Comparison of ENCODE assay signal across 1 cellular context in genomic region chr2:7031424-7032245, GRCh38.
TF ChIP-seq lines count a peak whose summit lies in the region.

No MANE protein-coding gene starts in this region.

TF ChIP-seq in HepG2, 621 proteins besides CTCF, POLR2A, EP300 and RAD21 (continued from another document and continues in another):
- TF ChIP-seq, protein P1, sequence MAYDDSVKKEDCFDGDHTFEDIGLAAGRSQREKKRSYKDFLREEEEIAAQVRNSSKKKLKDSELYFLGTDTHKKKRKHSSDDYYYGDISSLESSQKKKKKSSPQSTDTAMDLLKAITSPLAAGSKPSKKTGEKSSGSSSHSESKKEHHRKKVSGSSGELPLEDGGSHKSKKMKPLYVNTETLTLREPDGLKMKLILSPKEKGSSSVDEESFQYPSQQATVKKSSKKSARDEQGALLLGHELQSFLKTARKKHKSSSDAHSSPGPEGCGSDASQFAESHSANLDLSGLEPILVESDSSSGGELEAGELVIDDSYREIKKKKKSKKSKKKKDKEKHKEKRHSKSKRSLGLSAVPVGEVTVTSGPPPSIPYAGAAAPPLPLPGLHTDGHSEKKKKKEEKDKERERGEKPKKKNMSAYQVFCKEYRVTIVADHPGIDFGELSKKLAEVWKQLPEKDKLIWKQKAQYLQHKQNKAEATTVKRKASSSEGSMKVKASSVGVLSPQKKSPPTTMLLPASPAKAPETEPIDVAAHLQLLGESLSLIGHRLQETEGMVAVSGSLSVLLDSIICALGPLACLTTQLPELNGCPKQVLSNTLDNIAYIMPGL (CRISPR knock-in tag; IDR thresholded peaks at IDR 0.05; ENCODE audit: borderline replicate concordance in 1 of 2, low read depth in 1 of 2) = peak in 1 of 2 experiments; percentile 69; a peak in 1 of 4 replicates
- peak; percentile 25; the same call in 1 of the 2 replicates for TF ChIP-seq EEA1 (CRISPR knock-in tag; IDR thresholded peaks at IDR 0.05; ENCODE audit: borderline replicate concordance)
- TF ChIP-seq, protein P2, sequence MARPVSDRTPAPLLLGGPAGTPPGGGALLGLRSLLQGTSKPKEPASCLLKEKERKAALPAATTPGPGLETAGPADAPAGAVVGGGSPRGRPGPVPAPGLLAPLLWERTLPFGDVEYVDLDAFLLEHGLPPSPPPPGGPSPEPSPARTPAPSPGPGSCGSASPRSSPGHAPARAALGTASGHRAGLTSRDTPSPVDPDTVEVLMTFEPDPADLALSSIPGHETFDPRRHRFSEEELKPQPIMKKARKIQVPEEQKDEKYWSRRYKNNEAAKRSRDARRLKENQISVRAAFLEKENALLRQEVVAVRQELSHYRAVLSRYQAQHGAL (CRISPR knock-in tag; IDR thresholded peaks at IDR 0.05; ENCODE audit: not compliant biosample characterization) = peak; percentile 57
- TF ChIP-seq ZUFSP (CRISPR knock-in tag; IDR thresholded peaks at IDR 0.05; ENCODE audit: borderline replicate concordance) = no peak
- TF ChIP-seq SOX6 (IDR thresholded peaks at IDR 0.05) = no peak
- TF ChIP-seq SOX6 (CRISPR knock-in tag; IDR thresholded peaks at IDR 0.05) = peak; percentile 93
- TF ChIP-seq TIGD3 (CRISPR knock-in tag; IDR thresholded peaks at IDR 0.05; ENCODE audit: borderline replicate concordance) = no peak
- TF ChIP-seq AHR (CRISPR knock-in tag; IDR thresholded peaks at IDR 0.05) = no peak
- no peak for TF ChIP-seq ARID2 (CRISPR knock-in tag; IDR thresholded peaks at IDR 0.05; ENCODE audit: borderline replicate concordance)
- peak; percentile 86; the same call in 1 of the 2 replicates for TF ChIP-seq DPF2 (CRISPR knock-in tag; IDR thresholded peaks at IDR 0.05; ENCODE audit: borderline replicate concordance, low read depth)
- TF ChIP-seq TGIF2 (CRISPR knock-in tag; IDR thresholded peaks at IDR 0.05) = peak; percentile 100
- no peak for TF ChIP-seq ZNF564 (CRISPR knock-in tag; IDR thresholded peaks at IDR 0.05)
- TF ChIP-seq, protein P3, sequence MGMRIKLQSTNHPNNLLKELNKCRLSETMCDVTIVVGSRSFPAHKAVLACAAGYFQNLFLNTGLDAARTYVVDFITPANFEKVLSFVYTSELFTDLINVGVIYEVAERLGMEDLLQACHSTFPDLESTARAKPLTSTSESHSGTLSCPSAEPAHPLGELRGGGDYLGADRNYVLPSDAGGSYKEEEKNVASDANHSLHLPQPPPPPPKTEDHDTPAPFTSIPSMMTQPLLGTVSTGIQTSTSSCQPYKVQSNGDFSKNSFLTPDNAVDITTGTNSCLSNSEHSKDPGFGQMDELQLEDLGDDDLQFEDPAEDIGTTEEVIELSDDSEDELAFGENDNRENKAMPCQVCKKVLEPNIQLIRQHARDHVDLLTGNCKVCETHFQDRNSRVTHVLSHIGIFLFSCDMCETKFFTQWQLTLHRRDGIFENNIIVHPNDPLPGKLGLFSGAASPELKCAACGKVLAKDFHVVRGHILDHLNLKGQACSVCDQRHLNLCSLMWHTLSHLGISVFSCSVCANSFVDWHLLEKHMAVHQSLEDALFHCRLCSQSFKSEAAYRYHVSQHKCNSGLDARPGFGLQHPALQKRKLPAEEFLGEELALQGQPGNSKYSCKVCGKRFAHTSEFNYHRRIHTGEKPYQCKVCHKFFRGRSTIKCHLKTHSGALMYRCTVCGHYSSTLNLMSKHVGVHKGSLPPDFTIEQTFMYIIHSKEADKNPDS (CRISPR knock-in tag; IDR thresholded peaks at IDR 0.05) = no peak
- TF ChIP-seq, protein P4, sequence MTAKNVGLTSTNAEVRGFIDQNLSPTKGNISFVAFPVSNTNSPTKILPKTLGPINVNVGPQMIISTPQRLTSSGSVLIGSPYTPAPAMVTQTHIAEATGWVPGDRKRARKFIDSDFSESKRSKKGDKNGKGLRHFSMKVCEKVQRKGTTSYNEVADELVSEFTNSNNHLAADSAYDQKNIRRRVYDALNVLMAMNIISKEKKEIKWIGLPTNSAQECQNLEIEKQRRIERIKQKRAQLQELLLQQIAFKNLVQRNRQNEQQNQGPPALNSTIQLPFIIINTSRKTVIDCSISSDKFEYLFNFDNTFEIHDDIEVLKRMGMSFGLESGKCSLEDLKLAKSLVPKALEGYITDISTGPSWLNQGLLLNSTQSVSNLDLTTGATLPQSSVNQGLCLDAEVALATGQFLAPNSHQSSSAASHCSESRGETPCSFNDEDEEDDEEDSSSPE (CRISPR knock-in tag; IDR thresholded peaks at IDR 0.05) = 0 out of 2 replicates have a peak, but pooled peaks have one; percentile 45
- TF ChIP-seq ZNF530 (CRISPR knock-in tag; IDR thresholded peaks at IDR 0.05; ENCODE audit: low read depth) = no peak
- TF ChIP-seq KLF15 (CRISPR knock-in tag; IDR thresholded peaks at IDR 0.05; ENCODE audit: borderline replicate concordance) = no peak
- TF ChIP-seq ZBTB1 (CRISPR knock-in tag; IDR thresholded peaks at IDR 0.05; ENCODE audit: borderline replicate concordance) = no peak
- TF ChIP-seq NFATC3 (CRISPR knock-in tag; IDR thresholded peaks at IDR 0.05) = no peak
- TF ChIP-seq ZNF205 (CRISPR knock-in tag; IDR thresholded peaks at IDR 0.05) = peak; percentile 86; the same call in 1 of the 2 replicates
- peak; percentile 96 for TF ChIP-seq ZMYM4 (CRISPR knock-in tag; IDR thresholded peaks at IDR 0.05)
- no peak for TF ChIP-seq STAT6 (CRISPR knock-in tag; IDR thresholded peaks at IDR 0.05; ENCODE audit: borderline replicate concordance)
- TF ChIP-seq ZNF850 (CRISPR knock-in tag; conservative IDR thresholded peaks at IDR 0.05) = no peak
- peak; percentile 59; the same call in 1 of the 2 replicates for TF ChIP-seq ZBTB7B (CRISPR knock-in tag; IDR thresholded peaks at IDR 0.05)
- no peak for TF ChIP-seq MBD4 (IDR thresholded peaks at IDR 0.05; ENCODE audit: borderline replicate concordance, low read length)
- peak; percentile 78 for TF ChIP-seq TBL1XR1 (IDR thresholded peaks at IDR 0.05; ENCODE audit: borderline replicate concordance, low read length, partially characterized antibody)
- TF ChIP-seq, protein P5, sequence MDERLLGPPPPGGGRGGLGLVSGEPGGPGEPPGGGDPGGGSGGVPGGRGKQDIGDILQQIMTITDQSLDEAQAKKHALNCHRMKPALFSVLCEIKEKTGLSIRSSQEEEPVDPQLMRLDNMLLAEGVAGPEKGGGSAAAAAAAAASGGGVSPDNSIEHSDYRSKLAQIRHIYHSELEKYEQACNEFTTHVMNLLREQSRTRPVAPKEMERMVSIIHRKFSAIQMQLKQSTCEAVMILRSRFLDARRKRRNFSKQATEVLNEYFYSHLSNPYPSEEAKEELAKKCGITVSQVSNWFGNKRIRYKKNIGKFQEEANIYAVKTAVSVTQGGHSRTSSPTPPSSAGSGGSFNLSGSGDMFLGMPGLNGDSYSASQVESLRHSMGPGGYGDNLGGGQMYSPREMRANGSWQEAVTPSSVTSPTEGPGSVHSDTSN (CRISPR knock-in tag; IDR thresholded peaks at IDR 0.05) = peak; percentile 50; the same call in 1 of the 2 replicates
- TF ChIP-seq CBFB (CRISPR knock-in tag; IDR thresholded peaks at IDR 0.05) = peak; percentile 96
- TF ChIP-seq, protein P6, sequence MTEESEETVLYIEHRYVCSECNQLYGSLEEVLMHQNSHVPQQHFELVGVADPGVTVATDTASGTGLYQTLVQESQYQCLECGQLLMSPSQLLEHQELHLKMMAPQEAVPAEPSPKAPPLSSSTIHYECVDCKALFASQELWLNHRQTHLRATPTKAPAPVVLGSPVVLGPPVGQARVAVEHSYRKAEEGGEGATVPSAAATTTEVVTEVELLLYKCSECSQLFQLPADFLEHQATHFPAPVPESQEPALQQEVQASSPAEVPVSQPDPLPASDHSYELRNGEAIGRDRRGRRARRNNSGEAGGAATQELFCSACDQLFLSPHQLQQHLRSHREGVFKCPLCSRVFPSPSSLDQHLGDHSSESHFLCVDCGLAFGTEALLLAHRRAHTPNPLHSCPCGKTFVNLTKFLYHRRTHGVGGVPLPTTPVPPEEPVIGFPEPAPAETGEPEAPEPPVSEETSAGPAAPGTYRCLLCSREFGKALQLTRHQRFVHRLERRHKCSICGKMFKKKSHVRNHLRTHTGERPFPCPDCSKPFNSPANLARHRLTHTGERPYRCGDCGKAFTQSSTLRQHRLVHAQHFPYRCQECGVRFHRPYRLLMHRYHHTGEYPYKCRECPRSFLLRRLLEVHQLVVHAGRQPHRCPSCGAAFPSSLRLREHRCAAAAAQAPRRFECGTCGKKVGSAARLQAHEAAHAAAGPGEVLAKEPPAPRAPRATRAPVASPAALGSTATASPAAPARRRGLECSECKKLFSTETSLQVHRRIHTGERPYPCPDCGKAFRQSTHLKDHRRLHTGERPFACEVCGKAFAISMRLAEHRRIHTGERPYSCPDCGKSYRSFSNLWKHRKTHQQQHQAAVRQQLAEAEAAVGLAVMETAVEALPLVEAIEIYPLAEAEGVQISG (CRISPR knock-in tag; IDR thresholded peaks at IDR 0.05) = peak; percentile 86
- no peak for TF ChIP-seq NKX3-1 (CRISPR knock-in tag; IDR thresholded peaks at IDR 0.05)
- TF ChIP-seq, protein P7, sequence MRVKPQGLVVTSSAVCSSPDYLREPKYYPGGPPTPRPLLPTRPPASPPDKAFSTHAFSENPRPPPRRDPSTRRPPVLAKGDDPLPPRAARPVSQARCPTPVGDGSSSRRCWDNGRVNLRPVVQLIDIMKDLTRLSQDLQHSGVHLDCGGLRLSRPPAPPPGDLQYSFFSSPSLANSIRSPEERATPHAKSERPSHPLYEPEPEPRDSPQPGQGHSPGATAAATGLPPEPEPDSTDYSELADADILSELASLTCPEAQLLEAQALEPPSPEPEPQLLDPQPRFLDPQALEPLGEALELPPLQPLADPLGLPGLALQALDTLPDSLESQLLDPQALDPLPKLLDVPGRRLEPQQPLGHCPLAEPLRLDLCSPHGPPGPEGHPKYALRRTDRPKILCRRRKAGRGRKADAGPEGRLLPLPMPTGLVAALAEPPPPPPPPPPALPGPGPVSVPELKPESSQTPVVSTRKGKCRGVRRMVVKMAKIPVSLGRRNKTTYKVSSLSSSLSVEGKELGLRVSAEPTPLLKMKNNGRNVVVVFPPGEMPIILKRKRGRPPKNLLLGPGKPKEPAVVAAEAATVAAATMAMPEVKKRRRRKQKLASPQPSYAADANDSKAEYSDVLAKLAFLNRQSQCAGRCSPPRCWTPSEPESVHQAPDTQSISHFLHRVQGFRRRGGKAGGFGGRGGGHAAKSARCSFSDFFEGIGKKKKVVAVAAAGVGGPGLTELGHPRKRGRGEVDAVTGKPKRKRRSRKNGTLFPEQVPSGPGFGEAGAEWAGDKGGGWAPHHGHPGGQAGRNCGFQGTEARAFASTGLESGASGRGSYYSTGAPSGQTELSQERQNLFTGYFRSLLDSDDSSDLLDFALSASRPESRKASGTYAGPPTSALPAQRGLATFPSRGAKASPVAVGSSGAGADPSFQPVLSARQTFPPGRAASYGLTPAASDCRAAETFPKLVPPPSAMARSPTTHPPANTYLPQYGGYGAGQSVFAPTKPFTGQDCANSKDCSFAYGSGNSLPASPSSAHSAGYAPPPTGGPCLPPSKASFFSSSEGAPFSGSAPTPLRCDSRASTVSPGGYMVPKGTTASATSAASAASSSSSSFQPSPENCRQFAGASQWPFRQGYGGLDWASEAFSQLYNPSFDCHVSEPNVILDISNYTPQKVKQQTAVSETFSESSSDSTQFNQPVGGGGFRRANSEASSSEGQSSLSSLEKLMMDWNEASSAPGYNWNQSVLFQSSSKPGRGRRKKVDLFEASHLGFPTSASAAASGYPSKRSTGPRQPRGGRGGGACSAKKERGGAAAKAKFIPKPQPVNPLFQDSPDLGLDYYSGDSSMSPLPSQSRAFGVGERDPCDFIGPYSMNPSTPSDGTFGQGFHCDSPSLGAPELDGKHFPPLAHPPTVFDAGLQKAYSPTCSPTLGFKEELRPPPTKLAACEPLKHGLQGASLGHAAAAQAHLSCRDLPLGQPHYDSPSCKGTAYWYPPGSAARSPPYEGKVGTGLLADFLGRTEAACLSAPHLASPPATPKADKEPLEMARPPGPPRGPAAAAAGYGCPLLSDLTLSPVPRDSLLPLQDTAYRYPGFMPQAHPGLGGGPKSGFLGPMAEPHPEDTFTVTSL (CRISPR knock-in tag; IDR thresholded peaks at IDR 0.05; ENCODE audit: borderline replicate concordance) = peak; percentile 86
- TF ChIP-seq RFXANK (CRISPR knock-in tag; IDR thresholded peaks at IDR 0.05) = 0 out of 2 replicates have a peak, but pooled peaks have one; percentile 39
- no peak for TF ChIP-seq NR2F1 (CRISPR knock-in tag; IDR thresholded peaks at IDR 0.05)
- peak; percentile 79; the same call in 1 of the 2 replicates for TF ChIP-seq HMG20B (CRISPR knock-in tag; conservative IDR thresholded peaks at IDR 0.05)
